Comparison of ENCODE assay signal across 8 cellular contexts in genomic region chr9:22052376-22052945, GRCh38. TPM values are rescaled to one million over a fixed set of nuclear protein-coding genes. Genes with fewer than 3 reads are reported as not detected.
DNase-seq lines count a peak whose midpoint lies in the region; ATAC-seq and FAIRE-seq lines count a peak whose summit lies in the region.

No MANE protein-coding gene starts in this region.

- no peaks in the 10 kb centered on the region for H3K9me3 Mint-ChIP-seq in T-helper 2 cell treated with Interferon-gamma antibody and Interleukin-4, amounts not matched to agents 5 μg/mL and 100 μg/mL, for 36 hours

- no peak for FAIRE-seq in urothelium cell line (lab: Jason Lieb, UNC)

- peak; percentile 56 for ATAC-seq in GM19463 (IDR thresholded peaks at IDR 0.05; ENCODE audit: unreplicated experiment)
- no peak for ATAC-seq in left colon
- ATAC-seq in GM21390 (IDR thresholded peaks at IDR 0.05; ENCODE audit: unreplicated experiment) = no peak

- intact Hi-C loops in left colon (cut with DNase I, micrococcal nuclease) = no loop called here

- peak overlapping the region; percentile 58 for H3K27ac Mint-ChIP-seq in T-helper 2 cell treated with Interferon-gamma antibody and Interleukin-4, amounts not matched to agents 5 μg/mL and 100 μg/mL, for 36 hours

- DNase-seq in ACHN (peak; percentile 54), globus pallidus (ENCODE audit: low spot score) (peak; percentile 35), urothelium cell line (ENCODE audit: low spot score) (peak; percentile 68), left colon (no peak), CD1c-positive myeloid dendritic cell (ENCODE audit: extremely low spot score) (no peak)
- DNase-seq in T-helper 2 cell treated with Interferon-gamma antibody and Interleukin-4, amounts not matched to agents 5 μg/mL and 100 μg/mL, for 36 hours (ENCODE audit: low spot score) = peak; percentile 71

- in situ Hi-C loops in ACHN (cut with HindIII; ENCODE audit: low pct_ligation_motif_present, low pct_unique_long_range_greater_than_20kb, low sequenced_read_pairs) = no loop called here

- H3K27me3 Mint-ChIP-seq in T-helper 2 cell treated with Interferon-gamma antibody and Interleukin-4, amounts not matched to agents 5 μg/mL and 100 μg/mL, for 36 hours (ENCODE audit: low read depth) = peaks cover 31% of the 10 kb centered on the region

- peaks cover 31% of the 10 kb centered on the region for H3K36me3 Mint-ChIP-seq in T-helper 2 cell treated with Interferon-gamma antibody and Interleukin-4, amounts not matched to agents 5 μg/mL and 100 μg/mL, for 36 hours (ENCODE audit: low read depth)

- peak overlapping the region; percentile 17 for H3K4me3 Mint-ChIP-seq in T-helper 2 cell treated with Interferon-gamma antibody and Interleukin-4, amounts not matched to agents 5 μg/mL and 100 μg/mL, for 36 hours

- peaks cover 34% of the 10 kb centered on the region for H3K4me1 Mint-ChIP-seq in T-helper 2 cell treated with Interferon-gamma antibody and Interleukin-4, amounts not matched to agents 5 μg/mL and 100 μg/mL, for 36 hours (ENCODE audit: low read depth)

RNA-seq across cellular contexts. Expression of gene CDKN2B, which starts 43.4 kb away (rescaled TPM):
- 100 to 1,000 TPM; 158 to 160 TPM for total RNA-seq in left colon

RNA-seq across cellular contexts. Expression of gene CDKN2B-AS1, which starts 57.9 kb away (rescaled TPM):
- total RNA-seq in left colon = 100 to 1,000 TPM; 108 to 124 TPM

RNA-seq across cellular contexts. Expression of gene CDKN2A, which starts 58.3 kb away (rescaled TPM):
- 1 to 10 TPM in 1 of 2 donors, under 1 TPM in 1; 0.34 to 1.8 TPM for total RNA-seq in left colon

Comparison
In these comparisons a context has a peak if more than half of its experiments do, and no peak if none do; other contexts are left out.
1. DNase-seq: peak in ACHN (single experiment), T-helper 2 cell treated with Interferon-gamma antibody and Interleukin-4, amounts not matched to agents 5 μg/mL and 100 μg/mL, for 36 hours (single experiment), globus pallidus (single experiment) and urothelium cell line (single experiment); none in left colon (0 of 2) and CD1c-positive myeloid dendritic cell (single experiment).